In the genomic region with DNA sequence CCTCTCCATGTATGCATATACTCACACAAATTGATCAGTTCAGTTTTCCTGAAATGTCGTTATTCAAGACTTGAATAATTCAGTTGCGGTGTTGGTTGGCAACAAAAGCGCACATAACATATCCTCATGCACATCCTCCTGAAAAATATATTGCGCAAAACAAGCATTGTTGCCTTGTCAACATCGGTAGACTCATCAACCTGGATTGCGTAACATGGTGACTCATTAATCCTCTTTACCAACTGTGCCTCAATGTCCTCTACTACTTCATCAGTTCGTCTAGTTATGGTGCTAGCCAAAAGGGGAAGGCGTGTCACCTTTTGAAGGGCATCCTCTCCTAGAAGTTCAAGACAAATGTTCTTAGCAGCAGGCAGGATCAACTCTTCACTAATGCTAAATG, we compare ENCODE assay signal across 1 cellular context.
TF ChIP-seq lines count a peak whose summit lies in the region.

No MANE protein-coding gene starts in this region.

TF ChIP-seq in K562, 482 proteins besides CTCF, POLR2A, EP300 and RAD21 (continued from another document):
- TF ChIP-seq, protein P1, sequence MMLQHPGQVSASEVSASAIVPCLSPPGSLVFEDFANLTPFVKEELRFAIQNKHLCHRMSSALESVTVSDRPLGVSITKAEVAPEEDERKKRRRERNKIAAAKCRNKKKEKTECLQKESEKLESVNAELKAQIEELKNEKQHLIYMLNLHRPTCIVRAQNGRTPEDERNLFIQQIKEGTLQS (IDR thresholded peaks at IDR 0.05) = peak; percentile 56; the same call in 1 of the 2 replicates
- TF ChIP-seq, protein P1 (CRISPR knock-in tag; conservative IDR thresholded peaks at IDR 0.05) = no peak
- TF ChIP-seq, protein P2, sequence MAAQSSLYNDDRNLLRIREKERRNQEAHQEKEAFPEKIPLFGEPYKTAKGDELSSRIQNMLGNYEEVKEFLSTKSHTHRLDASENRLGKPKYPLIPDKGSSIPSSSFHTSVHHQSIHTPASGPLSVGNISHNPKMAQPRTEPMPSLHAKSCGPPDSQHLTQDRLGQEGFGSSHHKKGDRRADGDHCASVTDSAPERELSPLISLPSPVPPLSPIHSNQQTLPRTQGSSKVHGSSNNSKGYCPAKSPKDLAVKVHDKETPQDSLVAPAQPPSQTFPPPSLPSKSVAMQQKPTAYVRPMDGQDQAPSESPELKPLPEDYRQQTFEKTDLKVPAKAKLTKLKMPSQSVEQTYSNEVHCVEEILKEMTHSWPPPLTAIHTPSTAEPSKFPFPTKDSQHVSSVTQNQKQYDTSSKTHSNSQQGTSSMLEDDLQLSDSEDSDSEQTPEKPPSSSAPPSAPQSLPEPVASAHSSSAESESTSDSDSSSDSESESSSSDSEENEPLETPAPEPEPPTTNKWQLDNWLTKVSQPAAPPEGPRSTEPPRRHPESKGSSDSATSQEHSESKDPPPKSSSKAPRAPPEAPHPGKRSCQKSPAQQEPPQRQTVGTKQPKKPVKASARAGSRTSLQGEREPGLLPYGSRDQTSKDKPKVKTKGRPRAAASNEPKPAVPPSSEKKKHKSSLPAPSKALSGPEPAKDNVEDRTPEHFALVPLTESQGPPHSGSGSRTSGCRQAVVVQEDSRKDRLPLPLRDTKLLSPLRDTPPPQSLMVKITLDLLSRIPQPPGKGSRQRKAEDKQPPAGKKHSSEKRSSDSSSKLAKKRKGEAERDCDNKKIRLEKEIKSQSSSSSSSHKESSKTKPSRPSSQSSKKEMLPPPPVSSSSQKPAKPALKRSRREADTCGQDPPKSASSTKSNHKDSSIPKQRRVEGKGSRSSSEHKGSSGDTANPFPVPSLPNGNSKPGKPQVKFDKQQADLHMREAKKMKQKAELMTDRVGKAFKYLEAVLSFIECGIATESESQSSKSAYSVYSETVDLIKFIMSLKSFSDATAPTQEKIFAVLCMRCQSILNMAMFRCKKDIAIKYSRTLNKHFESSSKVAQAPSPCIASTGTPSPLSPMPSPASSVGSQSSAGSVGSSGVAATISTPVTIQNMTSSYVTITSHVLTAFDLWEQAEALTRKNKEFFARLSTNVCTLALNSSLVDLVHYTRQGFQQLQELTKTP (IDR thresholded peaks at IDR 0.05; ENCODE audit: low read depth in 1 of 2, partially characterized antibody in 2 of 2) = no peak
- TF ChIP-seq CEBPB (tag; IDR thresholded peaks at IDR 0.05) = peak; percentile 96
- TF ChIP-seq ZNF644 (tag; IDR thresholded peaks at IDR 0.05; ENCODE audit: low read depth) = no peak
- TF ChIP-seq, protein P3, sequence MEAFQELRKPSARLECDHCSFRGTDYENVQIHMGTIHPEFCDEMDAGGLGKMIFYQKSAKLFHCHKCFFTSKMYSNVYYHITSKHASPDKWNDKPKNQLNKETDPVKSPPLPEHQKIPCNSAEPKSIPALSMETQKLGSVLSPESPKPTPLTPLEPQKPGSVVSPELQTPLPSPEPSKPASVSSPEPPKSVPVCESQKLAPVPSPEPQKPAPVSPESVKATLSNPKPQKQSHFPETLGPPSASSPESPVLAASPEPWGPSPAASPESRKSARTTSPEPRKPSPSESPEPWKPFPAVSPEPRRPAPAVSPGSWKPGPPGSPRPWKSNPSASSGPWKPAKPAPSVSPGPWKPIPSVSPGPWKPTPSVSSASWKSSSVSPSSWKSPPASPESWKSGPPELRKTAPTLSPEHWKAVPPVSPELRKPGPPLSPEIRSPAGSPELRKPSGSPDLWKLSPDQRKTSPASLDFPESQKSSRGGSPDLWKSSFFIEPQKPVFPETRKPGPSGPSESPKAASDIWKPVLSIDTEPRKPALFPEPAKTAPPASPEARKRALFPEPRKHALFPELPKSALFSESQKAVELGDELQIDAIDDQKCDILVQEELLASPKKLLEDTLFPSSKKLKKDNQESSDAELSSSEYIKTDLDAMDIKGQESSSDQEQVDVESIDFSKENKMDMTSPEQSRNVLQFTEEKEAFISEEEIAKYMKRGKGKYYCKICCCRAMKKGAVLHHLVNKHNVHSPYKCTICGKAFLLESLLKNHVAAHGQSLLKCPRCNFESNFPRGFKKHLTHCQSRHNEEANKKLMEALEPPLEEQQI (IDR thresholded peaks at IDR 0.05) = no peak
- TF ChIP-seq MTF1 (CRISPR knock-in tag; IDR thresholded peaks at IDR 0.05; ENCODE audit: borderline replicate concordance) = no peak
- TF ChIP-seq TRIM24 (IDR thresholded peaks at IDR 0.05) = peak; percentile 68; a peak in 3 of 4 replicates
- no peak for TF ChIP-seq GATA2 (CRISPR knock-in tag; IDR thresholded peaks at IDR 0.05)
- TF ChIP-seq FOS (IDR thresholded peaks at IDR 0.05; ENCODE audit: extremely low read depth, insufficient read length) = no peak
- TF ChIP-seq FOXK2 (conservative IDR thresholded peaks at IDR 0.05 in 1 of 2, IDR thresholded peaks at IDR 0.05 in 1 of 2; ENCODE audit: low read depth in 2 of 2) = no peak
- TF ChIP-seq RBBP5 (IDR thresholded peaks at IDR 0.05; ENCODE audit: borderline replicate concordance, insufficient read depth, low read length, poor library complexity, severe bottlenecking) = no peak
- TF ChIP-seq, protein P4, sequence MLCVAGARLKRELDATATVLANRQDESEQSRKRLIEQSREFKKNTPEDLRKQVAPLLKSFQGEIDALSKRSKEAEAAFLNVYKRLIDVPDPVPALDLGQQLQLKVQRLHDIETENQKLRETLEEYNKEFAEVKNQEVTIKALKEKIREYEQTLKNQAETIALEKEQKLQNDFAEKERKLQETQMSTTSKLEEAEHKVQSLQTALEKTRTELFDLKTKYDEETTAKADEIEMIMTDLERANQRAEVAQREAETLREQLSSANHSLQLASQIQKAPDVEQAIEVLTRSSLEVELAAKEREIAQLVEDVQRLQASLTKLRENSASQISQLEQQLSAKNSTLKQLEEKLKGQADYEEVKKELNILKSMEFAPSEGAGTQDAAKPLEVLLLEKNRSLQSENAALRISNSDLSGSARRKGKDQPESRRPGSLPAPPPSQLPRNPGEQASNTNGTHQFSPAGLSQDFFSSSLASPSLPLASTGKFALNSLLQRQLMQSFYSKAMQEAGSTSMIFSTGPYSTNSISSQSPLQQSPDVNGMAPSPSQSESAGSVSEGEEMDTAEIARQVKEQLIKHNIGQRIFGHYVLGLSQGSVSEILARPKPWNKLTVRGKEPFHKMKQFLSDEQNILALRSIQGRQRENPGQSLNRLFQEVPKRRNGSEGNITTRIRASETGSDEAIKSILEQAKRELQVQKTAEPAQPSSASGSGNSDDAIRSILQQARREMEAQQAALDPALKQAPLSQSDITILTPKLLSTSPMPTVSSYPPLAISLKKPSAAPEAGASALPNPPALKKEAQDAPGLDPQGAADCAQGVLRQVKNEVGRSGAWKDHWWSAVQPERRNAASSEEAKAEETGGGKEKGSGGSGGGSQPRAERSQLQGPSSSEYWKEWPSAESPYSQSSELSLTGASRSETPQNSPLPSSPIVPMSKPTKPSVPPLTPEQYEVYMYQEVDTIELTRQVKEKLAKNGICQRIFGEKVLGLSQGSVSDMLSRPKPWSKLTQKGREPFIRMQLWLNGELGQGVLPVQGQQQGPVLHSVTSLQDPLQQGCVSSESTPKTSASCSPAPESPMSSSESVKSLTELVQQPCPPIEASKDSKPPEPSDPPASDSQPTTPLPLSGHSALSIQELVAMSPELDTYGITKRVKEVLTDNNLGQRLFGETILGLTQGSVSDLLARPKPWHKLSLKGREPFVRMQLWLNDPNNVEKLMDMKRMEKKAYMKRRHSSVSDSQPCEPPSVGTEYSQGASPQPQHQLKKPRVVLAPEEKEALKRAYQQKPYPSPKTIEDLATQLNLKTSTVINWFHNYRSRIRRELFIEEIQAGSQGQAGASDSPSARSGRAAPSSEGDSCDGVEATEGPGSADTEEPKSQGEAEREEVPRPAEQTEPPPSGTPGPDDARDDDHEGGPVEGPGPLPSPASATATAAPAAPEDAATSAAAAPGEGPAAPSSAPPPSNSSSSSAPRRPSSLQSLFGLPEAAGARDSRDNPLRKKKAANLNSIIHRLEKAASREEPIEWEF (CRISPR knock-in tag; IDR thresholded peaks at IDR 0.05) = no peak
- no peak for TF ChIP-seq LARP7 (IDR thresholded peaks at IDR 0.05)
- no peak for TF ChIP-seq POLR3G (IDR thresholded peaks at IDR 0.05; ENCODE audit: extremely low read depth, insufficient read length, insufficient replicate concordance)
- no peak for TF ChIP-seq MCM7 (IDR thresholded peaks at IDR 0.05)
- no peak for TF ChIP-seq JUND (IDR thresholded peaks at IDR 0.05; ENCODE audit: borderline replicate concordance, low read depth, low read length)
- peak; percentile 36; the same call in 1 of the 3 replicates for TF ChIP-seq JUND (tag; IDR thresholded peaks at IDR 0.05; ENCODE audit: borderline replicate concordance, low read depth, low read length)
- no peak for TF ChIP-seq SOX6 (IDR thresholded peaks at IDR 0.05)
- TF ChIP-seq SP2 (IDR thresholded peaks at IDR 0.05; ENCODE audit: extremely low read depth, low read depth, low read length, poor library complexity, severe bottlenecking) = no peak
- TF ChIP-seq RFX5 (IDR thresholded peaks at IDR 0.05; ENCODE audit: low read depth, low read length) = no peak
- peak; percentile 74 for TF ChIP-seq CEBPG (CRISPR knock-in tag; IDR thresholded peaks at IDR 0.05)
- TF ChIP-seq CEBPG (tag; conservative IDR thresholded peaks at IDR 0.05 in 1 of 2, IDR thresholded peaks at IDR 0.05 in 1 of 2) = peak; percentile 79 to 84
- TF ChIP-seq HCFC1 (IDR thresholded peaks at IDR 0.05; ENCODE audit: low read depth, low read length) = no peak
